In the genomic region with DNA sequence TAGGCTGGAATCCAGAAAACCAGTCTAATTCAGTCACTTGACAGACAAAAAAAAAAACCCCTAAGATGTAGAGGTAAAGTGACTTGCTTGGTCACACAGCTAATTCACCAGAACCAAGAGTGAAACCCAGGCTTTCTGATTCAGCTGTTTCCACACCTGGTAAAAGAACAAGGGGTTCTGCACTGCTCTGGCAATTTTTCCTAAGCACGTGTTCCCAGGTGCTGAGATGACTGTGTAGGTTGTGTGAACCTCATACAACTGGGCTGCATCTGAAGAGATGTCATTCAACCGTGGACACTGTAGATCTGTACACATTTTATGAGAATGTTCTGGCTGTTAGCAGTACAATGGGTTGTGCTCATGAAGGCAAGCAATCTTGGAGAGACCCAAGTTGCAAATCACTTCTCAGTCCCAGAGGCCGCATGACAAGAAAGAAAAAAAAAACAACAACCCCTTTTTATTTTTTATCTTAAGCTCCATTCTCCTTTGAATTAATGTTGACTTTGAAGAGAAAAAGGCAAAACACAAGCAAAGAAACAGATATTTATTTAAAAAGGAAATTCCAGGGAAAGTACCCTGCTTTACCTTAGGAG, we compare ENCODE assay signal across 9 cellular contexts.
DNase-seq lines count a peak whose midpoint lies in the region; ATAC-seq, FAIRE-seq and TF ChIP-seq lines count a peak whose summit lies in the region.
"Had no signal": no experiment of that assay in that cellular context is flagged by ENCODE, and none has a peak within 500 bp of the region (broad histone marks: within the 10 kb centered on the region; RNA-seq: fewer than 3 reads in every experiment).

No MANE protein-coding gene starts in this region.

- H3K27ac Mint-ChIP-seq in IgD-negative memory B cell (peak overlapping the region; percentile 19 to 74 (median 35)), CD14-positive monocyte (peak overlapping the region in 1 of 7 donors; percentile 10)

- no peaks in the 10 kb centered on the region for H3K36me3 ChIP-seq in smooth muscle cell (ENCODE audit: low read depth)

- no peaks in the 10 kb centered on the region for H3F3A ChIP-seq in smooth muscle cell (ENCODE audit: low read depth)

- H3K27me3 Mint-ChIP-seq in IgD-negative memory B cell: no peaks in the 10 kb centered on the region
- no peaks in the 10 kb centered on the region for H3K27me3 Mint-ChIP-seq in CD14-positive monocyte (ENCODE audit: low read depth in 3 of 3)

- peaks cover 2% of the 10 kb centered on the region for H3K36me3 Mint-ChIP-seq in IgD-negative memory B cell
- peaks cover 22 to 28% of the 10 kb centered on the region in 2 donors for H3K36me3 Mint-ChIP-seq in CD14-positive monocyte

- H3K9me3 ChIP-seq in smooth muscle cell (replicated peaks; ENCODE audit: low read depth): no peaks in the 10 kb centered on the region

- TF ChIP-seq CTCF in CD14-positive monocyte (IDR thresholded peaks at IDR 0.05): no peak
- TF ChIP-seq CTCF in smooth muscle cell (IDR thresholded peaks at IDR 0.05; ENCODE audit: borderline replicate concordance, insufficient read depth, poor library complexity, severe bottlenecking): no peak

- no peaks in the 10 kb centered on the region for H3K79me2 ChIP-seq in smooth muscle cell (ENCODE audit: low read depth)

- WGBS in smooth muscle cell (ENCODE audit: low lambda C conversion rate): 93% methylated on average over 3 of the region's 3 CpGs

- peak overlapping the region in 1 of 4 donors; percentile 52 for H3K4me3 Mint-ChIP-seq in IgD-negative memory B cell
- no peak overlapping the region for H3K4me3 Mint-ChIP-seq in CD14-positive monocyte

- H4K20me1 ChIP-seq in smooth muscle cell (ENCODE audit: low read depth): no peaks in the 10 kb centered on the region

- no peaks in the 10 kb centered on the region for H3K4me1 ChIP-seq in smooth muscle cell (ENCODE audit: low read depth)

- H2AFZ ChIP-seq in smooth muscle cell (ENCODE audit: low read depth): no peak overlapping the region

- intact Hi-C loops in CD14-positive monocyte (cut with micrococcal nuclease): loop anchor here (10.0 kb wide), 2 partner anchors 105 to 1565 kb away; partner anchors contain the start of gene LPGAT1 (in 1 of the 2)

- H3K4me1 Mint-ChIP-seq in IgD-negative memory B cell: peaks cover 25 to 35% (median 32%) of the 10 kb centered on the region in 3 donors
- peaks cover 32% of the 10 kb centered on the region for H3K4me1 Mint-ChIP-seq in CD14-positive monocyte

- no peak overlapping the region for H3K9ac ChIP-seq in smooth muscle cell (ENCODE audit: low read depth)

- DNase-seq in pons (ENCODE audit: low spot score) (peak; percentile 23), RCC 7860 (ENCODE audit: low spot score) (no peak), CD14-positive monocyte (ENCODE audit: low spot score) (no peak), smooth muscle cell (lab: John Stamatoyannopoulos, UW; ENCODE audit: unreplicated experiment) (no peak)

- no peaks in the 10 kb centered on the region for H3K9me3 Mint-ChIP-seq in IgD-negative memory B cell
- H3K9me3 Mint-ChIP-seq in CD14-positive monocyte: peaks cover 0 to 8% (median 5%) of the 10 kb centered on the region in 7 donors

- no peak overlapping the region for H3K4me2 ChIP-seq in smooth muscle cell

- no peak for FAIRE-seq in RCC 7860 (lab: Jason Lieb, UNC)

- no peak overlapping the region for H3K27ac ChIP-seq in smooth muscle cell (ENCODE audit: low read depth)

- ATAC-seq in GM18517 (IDR thresholded peaks at IDR 0.05; ENCODE audit: unreplicated experiment): peak; percentile 74
- ATAC-seq in GM21529 (IDR thresholded peaks at IDR 0.05; ENCODE audit: unreplicated experiment): peak; percentile 79
- no peak for ATAC-seq in esophagus mucosa

- no peak overlapping the region for H3K4me3 ChIP-seq in smooth muscle cell
- H3K4me3 ChIP-seq: skin epidermis had no signal

- no peaks in the 10 kb centered on the region for H3K27me3 ChIP-seq in smooth muscle cell (ENCODE audit: low read depth)
